In genomic region chr6:52534966-52535390, GRCh38 we compare ENCODE assay signal across 12 cellular contexts.
DNase-seq lines count a peak whose midpoint lies in the region; ATAC-seq lines count a peak whose summit lies in the region.
"Had no signal": no experiment of that assay in that cellular context is flagged by ENCODE, and none has a peak within 500 bp of the region (broad histone marks: within the 10 kb centered on the region; RNA-seq: fewer than 3 reads in every experiment).

No MANE protein-coding gene starts in this region.

- ATAC-seq in HG03139 (IDR thresholded peaks at IDR 0.05; ENCODE audit: unreplicated experiment), result peak; percentile 30
- no peak for ATAC-seq in HG02798 (IDR thresholded peaks at IDR 0.05; ENCODE audit: poor library complexity, unreplicated experiment)

- no peak overlapping the region for H3K4me3 Mint-ChIP-seq in activated naive CD4-positive, alpha-beta T cell treated with anti-CD3 and anti-CD28 coated beads, Interleukin-2, amount 10 ng/mL, durations not matched to agents 7 days and 5 days
- H3K4me3 Mint-ChIP-seq in stimulated activated naive CD8-positive, alpha-beta T cell treated with anti-CD3 and anti-CD28 coated beads, Interleukin-15, Interleukin-2, amounts not matched to agents 100 ng/mL and 50 ng/mL, for 24 hours, result no peak overlapping the region

- peak overlapping the region; percentile 15 for H3K27ac Mint-ChIP-seq in activated naive CD4-positive, alpha-beta T cell treated with anti-CD3 and anti-CD28 coated beads, Interleukin-2, amount 10 ng/mL, durations not matched to agents 7 days and 5 days
- peak overlapping the region; percentile 23 for H3K27ac Mint-ChIP-seq in stimulated activated naive CD8-positive, alpha-beta T cell treated with anti-CD3 and anti-CD28 coated beads, Interleukin-15, Interleukin-2, amounts not matched to agents 100 ng/mL and 50 ng/mL, for 24 hours

- CTCF ChIA-PET in activated naive CD4-positive, alpha-beta T cell treated with anti-CD3 and anti-CD28 coated beads, Interleukin-2, amount 10 ng/mL, durations not matched to agents 7 days and 5 days (lab: Charles Lee), result interaction anchor here (1.3 to 1.5 kb wide), 3 partner anchors 39 to 118 kb away, joined by 3 to 4 read pairs (median 3); no protein-coding TSS in a partner anchor

- H3K9me3 Mint-ChIP-seq in activated naive CD4-positive, alpha-beta T cell treated with anti-CD3 and anti-CD28 coated beads, Interleukin-2, amount 10 ng/mL, durations not matched to agents 7 days and 5 days, result no peaks in the 10 kb centered on the region
- no peaks in the 10 kb centered on the region for H3K9me3 Mint-ChIP-seq in stimulated activated naive CD8-positive, alpha-beta T cell treated with anti-CD3 and anti-CD28 coated beads, Interleukin-15, Interleukin-2, amounts not matched to agents 100 ng/mL and 50 ng/mL, for 24 hours

- H3K36me3 Mint-ChIP-seq in activated naive CD4-positive, alpha-beta T cell treated with anti-CD3 and anti-CD28 coated beads, Interleukin-2, amount 10 ng/mL, durations not matched to agents 7 days and 5 days, result peaks cover 5% of the 10 kb centered on the region
- H3K36me3 Mint-ChIP-seq in stimulated activated naive CD8-positive, alpha-beta T cell treated with anti-CD3 and anti-CD28 coated beads, Interleukin-15, Interleukin-2, amounts not matched to agents 100 ng/mL and 50 ng/mL, for 24 hours (ENCODE audit: low read depth), result peaks cover 6% of the 10 kb centered on the region

- no peaks in the 10 kb centered on the region for H3K27me3 Mint-ChIP-seq in activated naive CD4-positive, alpha-beta T cell treated with anti-CD3 and anti-CD28 coated beads, Interleukin-2, amount 10 ng/mL, durations not matched to agents 7 days and 5 days
- H3K27me3 Mint-ChIP-seq in stimulated activated naive CD8-positive, alpha-beta T cell treated with anti-CD3 and anti-CD28 coated beads, Interleukin-15, Interleukin-2, amounts not matched to agents 100 ng/mL and 50 ng/mL, for 24 hours, result no peaks in the 10 kb centered on the region

- DNase-seq in activated naive CD4-positive, alpha-beta T cell treated with anti-CD3 and anti-CD28 coated beads, Interleukin-2, amount 10 ng/mL, durations not matched to agents 7 days and 5 days, result peak; percentile 48
- DNase-seq in activated naive CD4-positive, alpha-beta T cell (lab: John Stamatoyannopoulos, UW), result no peak
- peak; percentile 54 to 57 for DNase-seq in activated T-cell treated with anti-CD3 and anti-CD28 coated beads, Interleukin-2, amount 50 U/mL, for 48 hours
- DNase-seq in SW480 (ENCODE audit: low spot score), result no peak
- DNase-seq in dedifferentiated amniotic fluid mesenchymal stem cell (ENCODE audit: extremely low spot score), result no peak
- DNase-seq: activated CD4-positive, CD25-positive, alpha-beta regulatory T cell; brain microvascular endothelial cell; NCI-H1105 treated with DMSO at 0.1 percent for 48 hours; posterior cingulate gyrus had no signal

- H3K4me1 Mint-ChIP-seq in activated naive CD4-positive, alpha-beta T cell treated with anti-CD3 and anti-CD28 coated beads, Interleukin-2, amount 10 ng/mL, durations not matched to agents 7 days and 5 days, result peaks cover 38% of the 10 kb centered on the region
- peaks cover 40% of the 10 kb centered on the region for H3K4me1 Mint-ChIP-seq in stimulated activated naive CD8-positive, alpha-beta T cell treated with anti-CD3 and anti-CD28 coated beads, Interleukin-15, Interleukin-2, amounts not matched to agents 100 ng/mL and 50 ng/mL, for 24 hours (ENCODE audit: low read depth)

Comparison
In these comparisons a context has a peak if more than half of its experiments do, and no peak if none do; other contexts are left out.
1. DNase-seq: peak in activated naive CD4-positive, alpha-beta T cell treated with anti-CD3 and anti-CD28 coated beads, Interleukin-2, amount 10 ng/mL, durations not matched to agents 7 days and 5 days (single experiment) and activated T-cell treated with anti-CD3 and anti-CD28 coated beads, Interleukin-2, amount 50 U/mL, for 48 hours (2 of 2); none in activated naive CD4-positive, alpha-beta T cell (0 of 4), SW480 (single experiment) and dedifferentiated amniotic fluid mesenchymal stem cell (single experiment).